Comparison of ENCODE assay signal across 9 cellular contexts in the genomic region with DNA sequence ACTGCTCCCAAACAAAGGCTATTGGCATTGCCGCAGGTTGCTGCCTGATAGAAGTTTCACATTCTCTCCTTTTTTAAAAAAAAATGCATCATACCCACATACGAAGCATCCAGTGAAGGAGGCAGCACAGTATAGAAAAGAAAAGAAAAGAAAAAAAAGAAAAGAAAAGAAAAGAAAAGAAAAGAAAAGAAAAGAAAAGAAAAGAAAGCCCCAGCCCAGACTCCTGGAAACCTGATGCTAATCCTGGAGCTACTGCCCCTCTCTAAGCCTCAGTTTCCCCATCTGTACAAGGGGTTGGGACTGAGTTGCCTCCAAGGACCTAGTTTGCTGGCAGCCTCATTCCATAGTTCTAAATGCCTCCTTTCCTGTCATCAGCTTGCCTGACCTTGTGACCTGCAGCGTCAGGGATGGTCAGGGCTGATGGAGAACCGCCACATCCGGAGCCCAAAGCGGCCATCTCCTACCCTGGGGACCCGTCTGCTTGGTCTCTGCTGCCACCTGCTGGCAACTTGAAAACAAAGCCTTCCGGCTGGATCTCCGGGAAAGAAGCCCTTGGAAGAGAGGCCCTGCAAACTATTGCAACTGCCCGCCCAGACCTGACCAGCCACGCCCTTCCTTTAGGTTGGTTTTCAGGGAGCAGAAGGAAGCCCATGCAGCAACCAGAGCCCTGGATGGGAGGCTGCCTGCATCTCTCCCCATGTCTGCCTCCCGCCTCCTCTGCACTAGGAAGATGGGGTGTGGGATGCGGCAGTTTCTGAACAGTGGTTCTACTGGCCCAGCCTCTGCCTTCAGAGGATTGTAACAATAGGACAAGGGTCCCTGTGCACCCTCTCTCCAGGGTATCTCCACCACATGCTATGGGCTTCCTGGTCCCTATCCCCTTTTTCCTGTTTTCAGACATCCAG. TPM values are rescaled to one million over a fixed set of nuclear protein-coding genes. Genes with fewer than 3 reads are reported as not detected.
A peak's percentile ranks its signal among the peaks of the same experiment; 100 is the strongest.
DNase-seq lines count a peak whose midpoint lies in the region; ATAC-seq and TF ChIP-seq lines count a peak whose summit lies in the region.
"Had no signal": no experiment of that assay in that cellular context is flagged by ENCODE, and none has a peak within 500 bp of the region (broad histone marks: within the 10 kb centered on the region; RNA-seq: fewer than 3 reads in every experiment).

No MANE protein-coding gene starts in this region.

- H3K36me3 Mint-ChIP-seq in GM23338 (ENCODE audit: low read depth): no peaks in the 10 kb centered on the region

- H2AFZ ChIP-seq in GM23338: peak overlapping the region; percentile 95

- no peak overlapping the region for H3K27ac ChIP-seq in GM23338 (ENCODE audit: low read depth)
- no peak overlapping the region for H3K27ac ChIP-seq in dorsolateral prefrontal cortex

- peak; percentile 84 for ATAC-seq in GM23338
- no peak for ATAC-seq in HG02588 (IDR thresholded peaks at IDR 0.05; ENCODE audit: unreplicated experiment)

- H3K27me3 ChIP-seq in GM23338 (ENCODE audit: insufficient read depth): no peaks in the 10 kb centered on the region
- no peaks in the 10 kb centered on the region for H3K27me3 ChIP-seq in dorsolateral prefrontal cortex

- no peaks in the 10 kb centered on the region for H3K9me3 Mint-ChIP-seq in GM23338

- H3K27me3 Mint-ChIP-seq in GM23338 (ENCODE audit: insufficient read depth, low read depth, poor library complexity): peaks cover 11% of the 10 kb centered on the region

- intact Hi-C loops in dorsolateral prefrontal cortex (cut with DNase I): loop anchor here (1.0 to 10.0 kb wide), 4 partner anchors 355 to 835 kb away; no protein-coding TSS in a partner anchor

- no peak overlapping the region for H3K4me3 Mint-ChIP-seq in GM23338

- H3K27ac Mint-ChIP-seq in GM23338: no peak overlapping the region

- H3K36me3 ChIP-seq in GM23338 (ENCODE audit: insufficient read depth): no peaks in the 10 kb centered on the region

- H3K4me1 Mint-ChIP-seq in GM23338: peaks cover 10% of the 10 kb centered on the region

- H3K79me2 ChIP-seq in GM23338 (replicated peaks; ENCODE audit: insufficient read depth): no peaks in the 10 kb centered on the region

- H3K4me3 ChIP-seq in GM23338 (no peak overlapping the region), dorsolateral prefrontal cortex (no peak overlapping the region)

- H3F3A ChIP-seq in GM23338 (replicated peaks; ENCODE audit: low read depth): no peaks in the 10 kb centered on the region

- H3K4me2 ChIP-seq in GM23338: no peak overlapping the region

- H3K4me1 ChIP-seq in GM23338 (ENCODE audit: insufficient read depth): peaks cover 5% of the 10 kb centered on the region

- H3K9me2 ChIP-seq in GM23338 (ENCODE audit: insufficient read depth): no peaks in the 10 kb centered on the region

- peak; percentile 83 to 94 for TF ChIP-seq CTCF in GM23338 (conservative IDR thresholded peaks at IDR 0.05; ENCODE audit: low read depth in 2 of 2)
- TF ChIP-seq CTCF in dorsolateral prefrontal cortex (IDR thresholded peaks at IDR 0.05 in 54 of 56, conservative IDR thresholded peaks at IDR 0.05 in 2 of 56; ENCODE audit: low read depth in 1 of 56, partially characterized antibody in 56 of 56): peak; percentile 69 to 97 (median 92)

- H4K20me1 ChIP-seq in GM23338 (replicated peaks; ENCODE audit: insufficient read depth): no peaks in the 10 kb centered on the region

- DNase-seq in AG08396 (ENCODE audit: low spot score) (peak; percentile 90), GM23338 (ENCODE audit: low spot score) (peak; percentile 92), NCI-H69 (lab: John Stamatoyannopoulos, UW) (peak; percentile 72), dorsolateral prefrontal cortex (peak; percentile 73 to 89 (median 80)), lung microvascular endothelial cell (ENCODE audit: low read depth in 2 of 2) (peak; percentile 70 to 78)
- peak; percentile 56 to 73 for DNase-seq in activated CD4-positive, alpha-beta T cell treated with anti-CD3 and anti-CD28 coated beads, Interleukin-2, amount 50 U/mL, for 24 hours (ENCODE audit: low read depth in 1 of 2, low spot score in 1 of 2)
- DNase-seq in stimulated activated CD8-positive, alpha-beta memory T cell treated with anti-CD3 and anti-CD28 coated beads, Interleukin-15, amount 100 ng/mL, for 24 hours (ENCODE audit: low read depth): peak; percentile 58

TF ChIP-seq in GM23338, 12 proteins besides CTCF, POLR2A, EP300 and RAD21 (continues in another document):
- no peak for TF ChIP-seq EZH2phosphoT487 (IDR thresholded peaks at IDR 0.05; ENCODE audit: unreplicated experiment)
- no peak for TF ChIP-seq JUNB (IDR thresholded peaks at IDR 0.05; ENCODE audit: unreplicated experiment)
- TF ChIP-seq ZNF114 (CRISPR knock-in tag; IDR thresholded peaks at IDR 0.05): no peak
- TF ChIP-seq, protein P1, sequence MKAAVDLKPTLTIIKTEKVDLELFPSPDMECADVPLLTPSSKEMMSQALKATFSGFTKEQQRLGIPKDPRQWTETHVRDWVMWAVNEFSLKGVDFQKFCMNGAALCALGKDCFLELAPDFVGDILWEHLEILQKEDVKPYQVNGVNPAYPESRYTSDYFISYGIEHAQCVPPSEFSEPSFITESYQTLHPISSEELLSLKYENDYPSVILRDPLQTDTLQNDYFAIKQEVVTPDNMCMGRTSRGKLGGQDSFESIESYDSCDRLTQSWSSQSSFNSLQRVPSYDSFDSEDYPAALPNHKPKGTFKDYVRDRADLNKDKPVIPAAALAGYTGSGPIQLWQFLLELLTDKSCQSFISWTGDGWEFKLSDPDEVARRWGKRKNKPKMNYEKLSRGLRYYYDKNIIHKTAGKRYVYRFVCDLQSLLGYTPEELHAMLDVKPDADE (IDR thresholded peaks at IDR 0.05): no peak
- no peak for TF ChIP-seq ZNF331 (CRISPR knock-in tag; IDR thresholded peaks at IDR 0.05; ENCODE audit: low read depth)
- TF ChIP-seq, protein P2, sequence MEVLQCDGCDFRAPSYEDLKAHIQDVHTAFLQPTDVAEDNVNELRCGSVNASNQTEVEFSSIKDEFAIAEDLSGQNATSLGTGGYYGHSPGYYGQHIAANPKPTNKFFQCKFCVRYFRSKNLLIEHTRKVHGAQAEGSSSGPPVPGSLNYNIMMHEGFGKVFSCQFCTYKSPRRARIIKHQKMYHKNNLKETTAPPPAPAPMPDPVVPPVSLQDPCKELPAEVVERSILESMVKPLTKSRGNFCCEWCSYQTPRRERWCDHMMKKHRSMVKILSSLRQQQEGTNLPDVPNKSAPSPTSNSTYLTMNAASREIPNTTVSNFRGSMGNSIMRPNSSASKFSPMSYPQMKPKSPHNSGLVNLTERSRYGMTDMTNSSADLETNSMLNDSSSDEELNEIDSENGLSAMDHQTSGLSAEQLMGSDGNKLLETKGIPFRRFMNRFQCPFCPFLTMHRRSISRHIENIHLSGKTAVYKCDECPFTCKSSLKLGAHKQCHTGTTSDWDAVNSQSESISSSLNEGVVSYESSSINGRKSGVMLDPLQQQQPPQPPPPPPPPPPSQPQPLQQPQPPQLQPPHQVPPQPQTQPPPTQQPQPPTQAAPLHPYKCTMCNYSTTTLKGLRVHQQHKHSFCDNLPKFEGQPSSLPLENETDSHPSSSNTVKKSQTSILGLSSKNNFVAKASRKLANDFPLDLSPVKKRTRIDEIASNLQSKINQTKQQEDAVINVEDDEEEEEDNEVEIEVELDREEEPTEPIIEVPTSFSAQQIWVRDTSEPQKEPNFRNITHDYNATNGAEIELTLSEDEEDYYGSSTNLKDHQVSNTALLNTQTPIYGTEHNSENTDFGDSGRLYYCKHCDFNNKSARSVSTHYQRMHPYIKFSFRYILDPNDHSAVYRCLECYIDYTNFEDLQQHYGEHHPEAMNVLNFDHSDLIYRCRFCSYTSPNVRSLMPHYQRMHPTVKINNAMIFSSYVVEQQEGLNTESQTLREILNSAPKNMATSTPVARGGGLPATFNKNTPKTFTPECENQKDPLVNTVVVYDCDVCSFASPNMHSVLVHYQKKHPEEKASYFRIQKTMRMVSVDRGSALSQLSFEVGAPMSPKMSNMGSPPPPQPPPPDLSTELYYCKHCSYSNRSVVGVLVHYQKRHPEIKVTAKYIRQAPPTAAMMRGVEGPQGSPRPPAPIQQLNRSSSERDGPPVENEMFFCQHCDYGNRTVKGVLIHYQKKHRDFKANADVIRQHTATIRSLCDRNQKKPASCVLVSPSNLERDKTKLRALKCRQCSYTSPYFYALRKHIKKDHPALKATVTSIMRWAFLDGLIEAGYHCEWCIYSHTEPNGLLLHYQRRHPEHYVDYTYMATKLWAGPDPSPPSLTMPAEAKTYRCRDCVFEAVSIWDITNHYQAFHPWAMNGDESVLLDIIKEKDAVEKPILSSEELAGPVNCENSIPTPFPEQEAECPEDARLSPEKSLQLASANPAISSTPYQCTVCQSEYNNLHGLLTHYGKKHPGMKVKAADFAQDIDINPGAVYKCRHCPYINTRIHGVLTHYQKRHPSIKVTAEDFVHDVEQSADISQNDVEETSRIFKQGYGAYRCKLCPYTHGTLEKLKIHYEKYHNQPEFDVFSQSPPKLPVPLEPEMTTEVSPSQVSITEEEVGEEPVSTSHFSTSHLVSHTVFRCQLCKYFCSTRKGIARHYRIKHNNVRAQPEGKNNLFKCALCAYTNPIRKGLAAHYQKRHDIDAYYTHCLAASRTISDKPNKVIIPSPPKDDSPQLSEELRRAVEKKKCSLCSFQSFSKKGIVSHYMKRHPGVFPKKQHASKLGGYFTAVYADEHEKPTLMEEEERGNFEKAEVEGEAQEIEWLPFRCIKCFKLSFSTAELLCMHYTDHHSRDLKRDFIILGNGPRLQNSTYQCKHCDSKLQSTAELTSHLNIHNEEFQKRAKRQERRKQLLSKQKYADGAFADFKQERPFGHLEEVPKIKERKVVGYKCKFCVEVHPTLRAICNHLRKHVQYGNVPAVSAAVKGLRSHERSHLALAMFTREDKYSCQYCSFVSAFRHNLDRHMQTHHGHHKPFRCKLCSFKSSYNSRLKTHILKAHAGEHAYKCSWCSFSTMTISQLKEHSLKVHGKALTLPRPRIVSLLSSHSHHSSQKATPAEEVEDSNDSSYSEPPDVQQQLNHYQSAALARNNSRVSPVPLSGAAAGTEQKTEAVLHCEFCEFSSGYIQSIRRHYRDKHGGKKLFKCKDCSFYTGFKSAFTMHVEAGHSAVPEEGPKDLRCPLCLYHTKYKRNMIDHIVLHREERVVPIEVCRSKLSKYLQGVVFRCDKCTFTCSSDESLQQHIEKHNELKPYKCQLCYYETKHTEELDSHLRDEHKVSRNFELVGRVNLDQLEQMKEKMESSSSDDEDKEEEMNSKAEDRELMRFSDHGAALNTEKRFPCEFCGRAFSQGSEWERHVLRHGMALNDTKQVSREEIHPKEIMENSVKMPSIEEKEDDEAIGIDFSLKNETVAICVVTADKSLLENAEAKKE (CRISPR knock-in tag; IDR thresholded peaks at IDR 0.05): no peak
- TF ChIP-seq POLR2AphosphoS5 (IDR thresholded peaks at IDR 0.05; ENCODE audit: low read depth): no peak
- TF ChIP-seq STAT1 (IDR thresholded peaks at IDR 0.05; ENCODE audit: unreplicated experiment): no peak

RNA-seq across cellular contexts. Expression of a gene that starts 13.0 kb away (rescaled TPM):
- total RNA-seq in GM23338 (2014; rRNA removed; shearing (Covaris generic)): 0.17 and 0.43 TPM in 2 replicates
- 0.24 and 0.30 TPM in 2 replicates for polyA plus RNA-seq in GM23338 (2016; fragmentation: Nextera tagmentation; extraction: Ambion mirVana)
- total RNA-seq in dorsolateral prefrontal cortex (1 to 10 TPM in 1 of 120 experiments, under 1 TPM in 12, not detected in 107; 0.15 to 1.1 (median 0.31) TPM), lung microvascular endothelial cell (not detected in 2 replicates)
- total RNA-seq: temporal lobe had no signal

RNA-seq across cellular contexts. Expression of a gene that starts 22.3 kb away (rescaled TPM):
- total RNA-seq in GM23338 (2014; rRNA removed; shearing (Covaris generic)): 137 and 144 TPM in 2 replicates
- polyA plus RNA-seq in GM23338 (2016; fragmentation: Nextera tagmentation; extraction: Ambion mirVana): 81.7 and 87.8 TPM in 2 replicates
- total RNA-seq in dorsolateral prefrontal cortex (1 to 10 TPM in 3 of 120 experiments, under 1 TPM in 9, not detected in 108; 0.35 to 1.1 (median 0.56) TPM), lung microvascular endothelial cell (4.6 and 10.5 TPM in 2 replicates)

Comparison
In these comparisons a context has a peak if more than half of its experiments do, and no peak if none do; other contexts are left out.
1. RNA of a gene that starts 22.3 kb away (total RNA-seq): 137 to 144 TPM in GM23338; 4.6 to 10.5 TPM in lung microvascular endothelial cell and 0.35 to 1.1 TPM in dorsolateral prefrontal cortex; every median in the first group is over 10 times any median in the second.
2. Peak in every context shown above with its lines, with median percentiles within 50 percentile points of each other: DNase-seq.